8 cellular contexts compared by ENCODE assay signal in genomic region chr10:89327803-89328441, GRCh38. TPM values are rescaled to one million over a fixed set of nuclear protein-coding genes. Genes with fewer than 3 reads are reported as not detected.
DNase-seq lines count a peak whose midpoint lies in the region; ATAC-seq, FAIRE-seq and TF ChIP-seq lines count a peak whose summit lies in the region.

Gene IFIT3, plus strand, starts transcription at chr10:89327997. Its CDS starts 77 bp downstream, at chr10:89328074.

- H3K27ac Mint-ChIP-seq in central memory CD8-positive, alpha-beta T cell (ENCODE audit: low read depth) = peak within 1 kb of the TSS; percentile 81

- H2AFZ ChIP-seq in DND-41 (ENCODE audit: low read depth, low read length) = peak within 1 kb of the TSS; percentile 88

- peak within 1 kb of the TSS; percentile 61 for H3K9ac ChIP-seq in DND-41 (ENCODE audit: low read depth, low read length)
- H3K9ac ChIP-seq in skeletal muscle satellite cell (ENCODE audit: low read depth, low read length) = peak within 1 kb of the TSS; percentile 81

- no peak for TF ChIP-seq CTCF in DND-41 (IDR thresholded peaks at IDR 0.05; ENCODE audit: borderline replicate concordance, extremely low read depth, low read length, poor library complexity, severe bottlenecking)

- H3K4me1 Mint-ChIP-seq in central memory CD8-positive, alpha-beta T cell = peaks cover 47% of the 10 kb centered on the region

- peak within 1 kb of the TSS; percentile 91 for H3K27ac ChIP-seq in DND-41 (ENCODE audit: low read length)

- in situ Hi-C loops in HAP-1 (cut with MboI; ENCODE audit: low sequenced_read_pairs) = no loop called here

- H3K4me3 ChIP-seq in DND-41 (ENCODE audit: low read depth in 1 of 2, low read length in 2 of 2) (peak within 1 kb of the TSS; percentile 37 to 64), HAP-1 (peak within 1 kb of the TSS; percentile 14), skeletal muscle satellite cell (ENCODE audit: low read length) (peak within 1 kb of the TSS; percentile 66)

- no peaks in the 10 kb centered on the region for H3K9me3 ChIP-seq in DND-41 (ENCODE audit: insufficient read depth, low read length, severe bottlenecking)
- peaks cover 5% of the 10 kb centered on the region; the same call in 1 of the 2 replicates for H3K9me3 ChIP-seq in HAP-1
- no peaks in the 10 kb centered on the region for H3K9me3 ChIP-seq in skeletal muscle satellite cell (replicated peaks; ENCODE audit: low read length)

- H3K27me3 Mint-ChIP-seq in central memory CD8-positive, alpha-beta T cell = peaks cover 16% of the 10 kb centered on the region

- ATAC-seq in DND-41 (ENCODE audit: insufficient read depth, low read depth) = peak; percentile 73
- ATAC-seq in central memory CD8-positive, alpha-beta T cell (replicated peaks; ENCODE audit: extremely low read depth, poor library complexity, severe bottlenecking) = peak; percentile 12
- ATAC-seq in HG03135 (IDR thresholded peaks at IDR 0.05; ENCODE audit: unreplicated experiment) = no peak
- no peak for ATAC-seq in HG02763 (IDR thresholded peaks at IDR 0.05; ENCODE audit: unreplicated experiment)

- DNase-seq in DND-41 = peak; percentile 50
- peak; percentile 74 to 84 for DNase-seq in HAP-1 (ENCODE audit: low spot score in 2 of 2)
- peak; percentile 68 for DNase-seq in RCC 7860 (ENCODE audit: low spot score)
- no peak for DNase-seq in central memory CD8-positive, alpha-beta T cell (ENCODE audit: low spot score in 2 of 2)

- H3K4me1 ChIP-seq in DND-41 (ENCODE audit: insufficient read depth, low read length) = peaks cover 53% of the 10 kb centered on the region
- H3K4me1 ChIP-seq in HAP-1 = peaks cover 36% of the 10 kb centered on the region
- peaks cover 39% of the 10 kb centered on the region for H3K4me1 ChIP-seq in skeletal muscle satellite cell (ENCODE audit: control insufficient read depth, insufficient read depth, low read length)

- no peaks in the 10 kb centered on the region for H4K20me1 ChIP-seq in DND-41 (ENCODE audit: insufficient read depth, low read length)

- H3K36me3 ChIP-seq in DND-41 (ENCODE audit: insufficient read depth, low read length) = no peaks in the 10 kb centered on the region
- no peaks in the 10 kb centered on the region for H3K36me3 ChIP-seq in HAP-1 (replicated peaks)
- no peaks in the 10 kb centered on the region for H3K36me3 ChIP-seq in skeletal muscle satellite cell (ENCODE audit: insufficient read depth, low read length)

- peaks cover 21% of the 10 kb centered on the region for H3K79me2 ChIP-seq in DND-41 (ENCODE audit: insufficient read depth, low read length)

- H3K9me3 Mint-ChIP-seq in central memory CD8-positive, alpha-beta T cell = no peaks in the 10 kb centered on the region

- H3K4me3 Mint-ChIP-seq in central memory CD8-positive, alpha-beta T cell = peak within 1 kb of the TSS; percentile 84

- peaks cover 16% of the 10 kb centered on the region for H3K36me3 Mint-ChIP-seq in central memory CD8-positive, alpha-beta T cell (ENCODE audit: insufficient read depth)

- H3K27me3 ChIP-seq in DND-41 (ENCODE audit: insufficient read depth, low read length, poor library complexity) (no peaks in the 10 kb centered on the region), HAP-1 (ENCODE audit: low read depth) (no peaks in the 10 kb centered on the region), skeletal muscle satellite cell (ENCODE audit: control insufficient read depth, insufficient read depth, low read length) (no peaks in the 10 kb centered on the region)

- FAIRE-seq in RCC 7860 (lab: Jason Lieb, UNC) (peak; percentile 91), islet of Langerhans (lab: Jason Lieb, UNC) (peak; percentile 13)

- H3K4me2 ChIP-seq in DND-41 (ENCODE audit: insufficient read depth, low read length) = peak within 1 kb of the TSS; percentile 75
- peak within 1 kb of the TSS; percentile 76 for H3K4me2 ChIP-seq in skeletal muscle satellite cell (ENCODE audit: low read length)

RNA-seq across cellular contexts. Expression of gene IFIT3, which starts in this region (rescaled TPM):
- 8.7 and 13.7 TPM in 2 replicates for total RNA-seq in skeletal muscle satellite cell (2012; rRNA removed)

Comparison
In these comparisons a context has a peak if more than half of its experiments do, and no peak if none do; other contexts are left out.
1. ATAC-seq: peak in DND-41 (single experiment) and central memory CD8-positive, alpha-beta T cell (single experiment); none in HG03135 (single experiment) and HG02763 (single experiment).
2. DNase-seq: peak in DND-41 (single experiment), HAP-1 (2 of 2) and RCC 7860 (single experiment); none in central memory CD8-positive, alpha-beta T cell (0 of 2).
3. H3K4me3 ChIP-seq: peak in every context shown above with its lines; median percentile 66 in skeletal muscle satellite cell; 50 in DND-41; 14 in HAP-1.